In the genomic region with DNA sequence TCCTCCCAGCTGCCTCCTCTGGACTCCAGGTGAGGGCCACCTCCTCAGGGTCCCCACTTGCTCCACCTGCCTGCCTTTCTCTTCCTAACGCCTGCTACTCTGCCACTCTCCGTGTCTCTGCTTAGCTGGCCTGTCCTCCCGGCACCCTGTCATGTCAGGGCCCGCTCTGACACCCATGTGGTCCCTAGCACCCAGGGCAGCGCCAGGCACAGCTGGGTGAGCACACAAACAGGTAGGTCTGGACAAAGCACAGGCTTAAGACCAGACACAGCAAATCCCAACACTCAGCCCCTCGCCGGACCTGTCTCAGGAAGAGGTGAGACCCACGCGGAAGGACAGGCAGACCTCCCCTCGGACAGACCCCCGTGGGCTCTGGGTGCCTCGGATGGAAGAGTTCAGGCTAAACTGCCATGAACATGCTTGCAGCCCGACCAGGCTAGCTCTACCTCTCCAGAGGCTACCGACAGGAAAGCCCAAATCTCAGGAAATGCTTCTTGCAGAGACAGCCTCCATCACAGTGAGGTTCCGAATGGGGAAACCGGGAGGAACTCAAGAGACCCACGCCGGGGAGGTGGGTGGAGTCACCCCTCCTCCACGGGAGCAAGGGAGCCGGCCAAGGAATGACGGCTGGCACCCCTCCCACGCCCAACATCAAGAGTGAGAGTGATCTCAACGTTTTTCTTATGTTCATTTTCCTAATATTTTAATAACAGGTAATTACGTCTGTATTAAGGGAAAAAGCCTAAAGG, we compare ENCODE assay signal across 9 cellular contexts. TPM values are rescaled to one million over a fixed set of nuclear protein-coding genes. Genes with fewer than 3 reads are reported as not detected.
DNase-seq lines count a peak whose midpoint lies in the region; ATAC-seq, FAIRE-seq and TF ChIP-seq lines count a peak whose summit lies in the region.
"Had no signal": no experiment of that assay in that cellular context is flagged by ENCODE, and none has a peak within 500 bp of the region (broad histone marks: within the 10 kb centered on the region; RNA-seq: fewer than 3 reads in every experiment).

No MANE protein-coding gene starts in this region.

- H3K36me3 ChIP-seq in heart left ventricle: peaks cover 0 to 11% (median 0%) of the 10 kb centered on the region in 9 donors
- no peaks in the 10 kb centered on the region for H3K36me3 ChIP-seq in pancreas

- H3K4me3 ChIP-seq in AG10803 (ENCODE audit: low read length) (peak overlapping the region; percentile 15), heart left ventricle (peak overlapping the region in 8 of 12 donors; percentile 2 to 33 (median 12)), pancreas (peak overlapping the region in 1 of 4 donors; percentile 10)

- H3K9me3 ChIP-seq in heart left ventricle (no peaks in the 10 kb centered on the region), pancreas (no peaks in the 10 kb centered on the region)

- H3K27me3 ChIP-seq in heart left ventricle (no peaks in the 10 kb centered on the region), pancreas (no peaks in the 10 kb centered on the region)

- intact Hi-C loops in heart left ventricle (cut with DNase I) (loop anchor here in 1 of 10 donors (5.0 kb wide), 1 partner anchor 34 kb away; a partner anchor contains a TSS), pancreas (cut with DNase I) (loop anchor here in 2 of 3 donors (5.0 to 10.0 kb wide), 2 partner anchors 44 to 46 kb away; no protein-coding TSS in a partner anchor)

- ATAC-seq in heart left ventricle (peak in 1 of 4 donors; percentile 11), pancreas (peak in 3 of 4 donors; percentile 27 to 41 (median 40)), GM19324 (IDR thresholded peaks at IDR 0.05; ENCODE audit: low FRiP score, unreplicated experiment) (no peak), HG03565 (IDR thresholded peaks at IDR 0.05; ENCODE audit: unreplicated experiment) (no peak)

- 24 to 28% (median 25%) methylated on average over 19 to 24 of the region's 24 CpGs for WGBS in heart left ventricle, 4 donors
- WGBS in pancreas, 2 donors: 18 to 29% methylated on average over 24 of the region's 24 CpGs

- peaks cover 36 to 85% (median 68%) of the 10 kb centered on the region in 12 donors for H3K4me1 ChIP-seq in heart left ventricle
- H3K4me1 ChIP-seq in pancreas: peaks cover 48 to 57% (median 48%) of the 10 kb centered on the region in 3 donors

- DNase-seq in AG10803 (ENCODE audit: low read depth): peak; percentile 45
- peak; percentile 36 for DNase-seq in astrocyte of the hippocampus (ENCODE audit: low read depth, low spot score)
- peak in 2 of 5 donors; percentile 47 to 73 for DNase-seq in heart left ventricle
- peak; percentile 60 to 81 (median 69) for DNase-seq in pancreas
- DNase-seq in middle frontal gyrus (ENCODE audit: extremely low spot score, low spot score): no peak
- no peak for DNase-seq in islet precursor cell
- DNase-seq: NCI-H1105 treated with DMSO at 0.1 percent for 48 hours had no signal

- no peak for FAIRE-seq in pancreas (lab: Jason Lieb, UNC)

- H3K27ac ChIP-seq in heart left ventricle (peak overlapping the region in 6 of 12 donors; percentile 2 to 84 (median 58)), pancreas (peak overlapping the region in 3 of 4 donors; percentile 10 to 74 (median 70))

- TF ChIP-seq CTCF in AG10803 (conservative IDR thresholded peaks at IDR 0.05; ENCODE audit: low read length) (no peak), heart left ventricle (IDR thresholded peaks at IDR 0.05) (no peak), pancreas (IDR thresholded peaks at IDR 0.05) (no peak)

- TF ChIP-seq POLR2A in heart left ventricle (IDR thresholded peaks at IDR 0.05): no peak

RNA-seq across cellular contexts. Expression of a gene that starts 12.5 kb away (rescaled TPM):
- total RNA-seq in heart left ventricle (10 to 100 TPM; 11.6 to 40.8 (median 24.9) TPM), pancreas (10 to 100 TPM; 22.1 to 41.9 (median 25.6) TPM)
- polyA plus RNA-seq in heart left ventricle (10 to 100 TPM; 39.1 to 39.6 TPM), pancreas (10 to 100 TPM; 13.6 to 31.1 TPM)

RNA-seq across cellular contexts. Expression of a gene that starts 32.5 kb away (rescaled TPM):
- total RNA-seq in heart left ventricle: 10 to 100 TPM; 14.8 to 35.8 (median 20.1) TPM
- 10 to 100 TPM; 15.9 to 21.4 TPM for polyA plus RNA-seq in heart left ventricle
- 10 to 100 TPM; 27.9 to 47.9 (median 32.5) TPM for total RNA-seq in pancreas
- polyA plus RNA-seq in pancreas: 10 to 100 TPM; 67.5 to 99.0 TPM

Comparison
In these comparisons a context has a peak if more than half of its experiments do, and no peak if none do; other contexts are left out.
1. DNase-seq: peak in AG10803 (single experiment), astrocyte of the hippocampus (single experiment) and pancreas (6 of 6); none in middle frontal gyrus (single experiment) and islet precursor cell (single experiment).
2. ATAC-seq: peak in pancreas (3 of 4); none in GM19324 (single experiment) and HG03565 (single experiment).